ENCODE assay signal across 23 cellular contexts in genomic region chr12:55906056-55906455, GRCh38. TPM values are rescaled to one million over a fixed set of nuclear protein-coding genes. Genes with fewer than 3 reads are reported as not detected.
DNase-seq lines count a peak whose midpoint lies in the region; ATAC-seq and TF ChIP-seq lines count a peak whose summit lies in the region.
"Had no signal": no experiment of that assay in that cellular context is flagged by ENCODE, and none has a peak within 500 bp of the region (broad histone marks: within the 10 kb centered on the region; RNA-seq: fewer than 3 reads in every experiment).

No MANE protein-coding gene starts in this region.

- H3K27me3 ChIP-seq in GM23338 (ENCODE audit: insufficient read depth), result no peaks in the 10 kb centered on the region
- H3K27me3 ChIP-seq in osteoblast (ENCODE audit: insufficient read depth, low read length), result no peaks in the 10 kb centered on the region
- H3K27me3 ChIP-seq: BLaER1 treated with 17β-estradiol and CSF1 and Interleukin-3, amounts not matched to agents 10 nM and 100 nM had no signal

- no peaks in the 10 kb centered on the region for H3K9me3 Mint-ChIP-seq in GM23338
- no peaks in the 10 kb centered on the region for H3K9me3 Mint-ChIP-seq in activated CD8-positive, alpha-beta T cell treated with anti-CD3 and anti-CD28 coated beads for 36 hours
- H3K9me3 Mint-ChIP-seq: activated T-helper 17 cell treated with anti-CD3 and anti-CD28 coated beads, Interleukin-2, amount 50 U/mL, for 72 hours; memory B cell; natural killer cell treated with Interleukin-12 subunit alpha and Interleukin-12 subunit beta and Interleukin-15 and Interleukin-18, amount 100 ng/mL, for 72 hours had no signal

- H3K9me2 ChIP-seq in GM23338 (ENCODE audit: insufficient read depth), result no peaks in the 10 kb centered on the region

- H3K36me3 Mint-ChIP-seq in GM23338 (ENCODE audit: low read depth), result peaks cover 26% of the 10 kb centered on the region
- peaks cover 6% of the 10 kb centered on the region for H3K36me3 Mint-ChIP-seq in activated CD8-positive, alpha-beta T cell treated with anti-CD3 and anti-CD28 coated beads for 36 hours (ENCODE audit: low read depth)

- H3K27ac ChIP-seq in GM23338 (ENCODE audit: low read depth) (peak overlapping the region; percentile 53; the same call in 1 of the 2 replicates), osteoblast (ENCODE audit: low read depth, low read length) (peak overlapping the region; percentile 51)
- H3K27ac ChIP-seq: BLaER1 treated with 17β-estradiol and CSF1 and Interleukin-3, amounts not matched to agents 10 nM and 100 nM had no signal

- H3K36me3 ChIP-seq in GM23338 (ENCODE audit: insufficient read depth), result peaks cover 8% of the 10 kb centered on the region; the same call in 1 of the 2 replicates
- H3K36me3 ChIP-seq in osteoblast (ENCODE audit: insufficient read depth, low read length), result peaks cover 12% of the 10 kb centered on the region

- no peak overlapping the region for H3K4me3 ChIP-seq in GM23338
- no peak overlapping the region for H3K4me3 ChIP-seq in epithelial cell of esophagus (ENCODE audit: low read length)
- no peak overlapping the region for H3K4me3 ChIP-seq in osteoblast (ENCODE audit: insufficient read depth, low read length)
- H3K4me3 ChIP-seq: BLaER1 treated with 17β-estradiol and CSF1 and Interleukin-3, amounts not matched to agents 10 nM and 100 nM; GM12878 had no signal

- H3K4me1 ChIP-seq in GM23338 (ENCODE audit: insufficient read depth), result no peaks in the 10 kb centered on the region
- peaks cover 14% of the 10 kb centered on the region for H3K4me1 ChIP-seq in osteoblast (ENCODE audit: insufficient read depth, low read length)

- TF ChIP-seq CTCF in GM23338 (conservative IDR thresholded peaks at IDR 0.05; ENCODE audit: low read depth in 2 of 2), result no peak
- no peak for TF ChIP-seq CTCF in epithelial cell of esophagus (IDR thresholded peaks at IDR 0.05; ENCODE audit: insufficient read depth, low read depth, low read length, missing control alignments)
- no peak for TF ChIP-seq CTCF in osteoblast (IDR thresholded peaks at IDR 0.05; ENCODE audit: extremely low read depth, low read depth, low read length)
- no peak for TF ChIP-seq CTCF in activated CD8-positive, alpha-beta T cell treated with anti-CD3 and anti-CD28 coated beads for 36 hours (IDR thresholded peaks at IDR 0.05)

- no peak for DNase-seq in GM23338 (ENCODE audit: low spot score)
- DNase-seq in RKO (ENCODE audit: low spot score), result peak; percentile 62
- peak; percentile 68 for DNase-seq in epithelial cell of esophagus (ENCODE audit: low read depth)
- peak; percentile 79 for DNase-seq in osteoblast (ENCODE audit: insufficient read length, low spot score, missing footprints)
- DNase-seq in activated CD8-positive, alpha-beta T cell treated with anti-CD3 and anti-CD28 coated beads for 36 hours, result no peak
- no peak for DNase-seq in activated CD4-positive, CD25-positive, alpha-beta regulatory T cell treated with anti-CD3 and anti-CD28 coated beads, Interleukin-2, amount 50 U/mL, for 72 hours
- DNase-seq: central memory CD4-positive, alpha-beta T cell; MM.1S; NCI-H187 treated with DMSO at 0.1 percent for 48 hours; NCI-H226; posterior cingulate gyrus; RPMI8226; small intestine; stimulated activated CD4-positive, alpha-beta T cell treated with anti-CD3 and anti-CD28 coated beads, Interleukin-4, amount 100 ng/mL, for 24 hours; SW 1271 had no signal

- H3K9me3 ChIP-seq in osteoblast (ENCODE audit: low read depth, low read length), result no peaks in the 10 kb centered on the region
- H3K9me3 ChIP-seq: BLaER1 treated with 17β-estradiol and CSF1 and Interleukin-3, amounts not matched to agents 10 nM and 100 nM had no signal

- POLR2A ChIA-PET in activated CD8-positive, alpha-beta T cell treated with anti-CD3 and anti-CD28 coated beads for 36 hours (lab: Charles Lee), result no interaction called here

- H3K4me3 Mint-ChIP-seq in GM23338, result no peak overlapping the region
- no peak overlapping the region for H3K4me3 Mint-ChIP-seq in activated CD8-positive, alpha-beta T cell treated with anti-CD3 and anti-CD28 coated beads for 36 hours
- H3K4me3 Mint-ChIP-seq: activated T-helper 17 cell treated with anti-CD3 and anti-CD28 coated beads, Interleukin-2, amount 50 U/mL, for 72 hours; memory B cell; natural killer cell treated with Interleukin-12 subunit alpha and Interleukin-12 subunit beta and Interleukin-15 and Interleukin-18, amount 100 ng/mL, for 72 hours had no signal

- H3K79me2 ChIP-seq in GM23338 (replicated peaks; ENCODE audit: insufficient read depth), result peaks cover 22% of the 10 kb centered on the region
- H3K79me2 ChIP-seq in osteoblast (ENCODE audit: insufficient read depth, low read length), result peaks cover 4% of the 10 kb centered on the region

- H2AFZ ChIP-seq in GM23338 (no peak overlapping the region), osteoblast (ENCODE audit: low read length) (no peak overlapping the region)

- peaks cover 8% of the 10 kb centered on the region for H3K27me3 Mint-ChIP-seq in GM23338 (ENCODE audit: insufficient read depth, low read depth, poor library complexity)
- H3K27me3 Mint-ChIP-seq in activated CD8-positive, alpha-beta T cell treated with anti-CD3 and anti-CD28 coated beads for 36 hours, result no peaks in the 10 kb centered on the region
- H3K27me3 Mint-ChIP-seq: activated T-helper 17 cell treated with anti-CD3 and anti-CD28 coated beads, Interleukin-2, amount 50 U/mL, for 72 hours; memory B cell; natural killer cell treated with Interleukin-12 subunit alpha and Interleukin-12 subunit beta and Interleukin-15 and Interleukin-18, amount 100 ng/mL, for 72 hours had no signal

- H3F3A ChIP-seq in GM23338 (replicated peaks; ENCODE audit: low read depth), result peaks cover 8% of the 10 kb centered on the region

- intact Hi-C loops in activated CD8-positive, alpha-beta T cell treated with anti-CD3 and anti-CD28 coated beads for 36 hours (cut with micrococcal nuclease), result no loop called here

- ATAC-seq in GM23338, result no peak
- ATAC-seq in GM19463 (IDR thresholded peaks at IDR 0.05; ENCODE audit: unreplicated experiment), result no peak
- ATAC-seq in HG03571 (IDR thresholded peaks at IDR 0.05; ENCODE audit: unreplicated experiment), result no peak
- ATAC-seq in activated CD8-positive, alpha-beta T cell treated with anti-CD3 and anti-CD28 coated beads for 36 hours, result no peak
- ATAC-seq: activated T-helper 17 cell treated with anti-CD3 and anti-CD28 coated beads, Interleukin-2, amount 50 U/mL, for 72 hours; GM12878; HCT116; natural killer cell treated with Interleukin-12 subunit alpha and Interleukin-12 subunit beta and Interleukin-15 and Interleukin-18, amount 100 ng/mL, for 72 hours had no signal

- H3K4me2 ChIP-seq in GM23338 (no peak overlapping the region), osteoblast (ENCODE audit: insufficient read depth, low read length) (no peak overlapping the region)

- CTCF ChIA-PET in activated CD8-positive, alpha-beta T cell treated with anti-CD3 and anti-CD28 coated beads for 36 hours (lab: Charles Lee), result no interaction called here

- H3K4me1 Mint-ChIP-seq in GM23338, result peaks cover 8% of the 10 kb centered on the region
- H3K4me1 Mint-ChIP-seq in activated CD8-positive, alpha-beta T cell treated with anti-CD3 and anti-CD28 coated beads for 36 hours (ENCODE audit: low read depth), result peaks cover 3% of the 10 kb centered on the region
- H3K4me1 Mint-ChIP-seq: activated T-helper 17 cell treated with anti-CD3 and anti-CD28 coated beads, Interleukin-2, amount 50 U/mL, for 72 hours had no signal

- no peak overlapping the region for H3K27ac Mint-ChIP-seq in GM23338
- no peak overlapping the region for H3K27ac Mint-ChIP-seq in activated CD8-positive, alpha-beta T cell treated with anti-CD3 and anti-CD28 coated beads for 36 hours
- H3K27ac Mint-ChIP-seq: activated T-helper 17 cell treated with anti-CD3 and anti-CD28 coated beads, Interleukin-2, amount 50 U/mL, for 72 hours; memory B cell; natural killer cell treated with Interleukin-12 subunit alpha and Interleukin-12 subunit beta and Interleukin-15 and Interleukin-18, amount 100 ng/mL, for 72 hours had no signal

- peaks cover 21% of the 10 kb centered on the region for H4K20me1 ChIP-seq in GM23338 (replicated peaks; ENCODE audit: insufficient read depth)
- no peaks in the 10 kb centered on the region for H4K20me1 ChIP-seq in osteoblast (ENCODE audit: insufficient read depth, low read length)

TF ChIP-seq in GM23338, 12 proteins besides CTCF, POLR2A, EP300 and RAD21 (continues in another document):
- TF ChIP-seq STAT1 (IDR thresholded peaks at IDR 0.05; ENCODE audit: unreplicated experiment) (no peak), NANOG (IDR thresholded peaks at IDR 0.05; ENCODE audit: borderline replicate concordance) (no peak), ZNF331 (CRISPR knock-in tag; IDR thresholded peaks at IDR 0.05; ENCODE audit: low read depth) (no peak), ETS1 (IDR thresholded peaks at IDR 0.05) (no peak)

RNA-seq across cellular contexts. Expression of gene PYM1, which starts 21.6 kb away (rescaled TPM):
- 70.2 and 75.9 TPM in 2 replicates for total RNA-seq in GM23338 (2014; rRNA removed; shearing (Covaris generic))
- 150 and 151 TPM in 2 replicates for polyA plus RNA-seq in GM23338 (2016; fragmentation: Nextera tagmentation; extraction: Ambion mirVana)
- total RNA-seq in osteoblast, result 25.0 and 31.5 TPM in 2 replicates
- 10 to 100 TPM; 22.1 to 22.9 TPM for total RNA-seq in activated CD8-positive, alpha-beta T cell treated with anti-CD3 and anti-CD28 coated beads for 36 hours

RNA-seq across cellular contexts. Expression of gene DGKA, which starts 24.9 kb away (rescaled TPM):
- 16.1 and 35.9 TPM in 2 replicates for total RNA-seq in GM23338 (2014; rRNA removed; shearing (Covaris generic))
- polyA plus RNA-seq in GM23338 (2016; fragmentation: Nextera tagmentation; extraction: Ambion mirVana), result 22.5 and 24.6 TPM in 2 replicates
- total RNA-seq in osteoblast, result 32.6 and 36.5 TPM in 2 replicates
- 100 to 1,000 TPM; 350 to 353 TPM for total RNA-seq in activated CD8-positive, alpha-beta T cell treated with anti-CD3 and anti-CD28 coated beads for 36 hours

RNA-seq across cellular contexts. Expression of gene PMEL, which starts 59.8 kb away (rescaled TPM):
- 81.6 and 108 TPM in 2 replicates for total RNA-seq in GM23338 (2014; rRNA removed; shearing (Covaris generic))
- 64.5 and 68.1 TPM in 2 replicates for polyA plus RNA-seq in GM23338 (2016; fragmentation: Nextera tagmentation; extraction: Ambion mirVana)
- total RNA-seq in osteoblast, result 0.59 and 0.72 TPM in 2 replicates
- total RNA-seq in activated CD8-positive, alpha-beta T cell treated with anti-CD3 and anti-CD28 coated beads for 36 hours, result 1 to 10 TPM in 1 of 2 experiments, under 1 TPM in 1; 0.65 to 1.2 TPM

Comparison
In these comparisons a context has a peak if more than half of its experiments do, and no peak if none do; other contexts are left out.
1. DNase-seq: peak in RKO (single experiment), epithelial cell of esophagus (single experiment) and osteoblast (single experiment); none in GM23338 (single experiment), activated CD8-positive, alpha-beta T cell treated with anti-CD3 and anti-CD28 coated beads for 36 hours (single experiment) and activated CD4-positive, CD25-positive, alpha-beta regulatory T cell treated with anti-CD3 and anti-CD28 coated beads, Interleukin-2, amount 50 U/mL, for 72 hours (single experiment).
2. RNA of gene PMEL, which starts 59.8 kb away (total RNA-seq): 81.6 to 108 TPM in GM23338; 0.65 to 1.2 TPM in activated CD8-positive, alpha-beta T cell treated with anti-CD3 and anti-CD28 coated beads for 36 hours and 0.59 to 0.72 TPM in osteoblast; every median in the first group is over 10 times any median in the second.